1 cellular context compared by ENCODE assay signal in the genomic region with DNA sequence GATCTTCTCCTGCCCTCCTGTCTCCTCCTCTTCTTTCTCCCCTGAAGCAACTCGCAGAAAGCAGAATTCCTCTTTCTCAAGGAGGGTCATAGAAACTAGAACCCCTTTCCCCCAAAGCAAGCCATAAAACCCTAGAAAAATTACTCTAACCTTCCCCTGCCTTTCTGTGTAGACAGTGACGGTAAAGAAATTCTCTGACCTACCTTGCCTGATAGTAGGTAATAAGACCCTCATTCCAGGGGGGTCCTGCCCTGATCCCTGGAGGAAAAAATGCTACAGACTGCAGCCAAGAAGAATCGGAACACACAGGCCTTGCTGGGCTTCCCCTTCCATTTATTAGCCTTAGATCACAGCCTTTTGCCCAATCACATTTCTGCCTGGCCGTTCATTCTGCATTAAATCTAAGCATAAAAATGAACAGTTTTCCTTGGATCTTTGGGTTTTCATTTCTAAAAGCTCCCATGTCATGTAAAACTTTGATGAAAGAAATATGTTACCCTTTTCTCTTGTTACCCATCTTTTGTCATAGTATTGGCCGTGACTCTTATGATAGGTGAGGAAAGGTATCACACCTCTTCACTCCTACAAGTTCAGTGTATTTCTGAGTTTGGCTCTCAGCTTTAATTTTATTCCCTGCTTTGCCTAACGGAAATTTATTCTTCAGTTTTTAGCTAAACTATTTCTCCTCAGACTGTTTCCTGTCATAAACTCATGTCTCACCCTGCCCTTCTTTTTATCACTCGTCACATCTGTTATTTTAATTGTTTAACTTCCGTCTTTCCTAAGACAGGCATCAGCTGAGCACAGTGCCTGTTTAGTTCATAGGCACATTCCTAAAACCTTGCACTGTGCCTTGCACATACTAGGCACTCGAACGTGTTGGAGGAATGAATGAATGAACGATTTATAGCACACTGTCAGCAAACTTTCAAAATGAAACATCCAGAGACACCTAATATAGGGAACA.
TF ChIP-seq lines count a peak whose summit lies in the region.

No MANE protein-coding gene starts in this region.

TF ChIP-seq in GM12878, 131 proteins besides CTCF, POLR2A, EP300 and RAD21 (continued from another document):
- TF ChIP-seq, protein P1, sequence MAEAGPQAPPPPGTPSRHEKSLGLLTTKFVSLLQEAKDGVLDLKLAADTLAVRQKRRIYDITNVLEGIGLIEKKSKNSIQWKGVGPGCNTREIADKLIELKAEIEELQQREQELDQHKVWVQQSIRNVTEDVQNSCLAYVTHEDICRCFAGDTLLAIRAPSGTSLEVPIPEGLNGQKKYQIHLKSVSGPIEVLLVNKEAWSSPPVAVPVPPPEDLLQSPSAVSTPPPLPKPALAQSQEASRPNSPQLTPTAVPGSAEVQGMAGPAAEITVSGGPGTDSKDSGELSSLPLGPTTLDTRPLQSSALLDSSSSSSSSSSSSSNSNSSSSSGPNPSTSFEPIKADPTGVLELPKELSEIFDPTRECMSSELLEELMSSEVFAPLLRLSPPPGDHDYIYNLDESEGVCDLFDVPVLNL (IDR thresholded peaks at IDR 0.05; ENCODE audit: low read depth, low read length), result no peak
- peak; percentile 74 for TF ChIP-seq NFIC (IDR thresholded peaks at IDR 0.05; ENCODE audit: low read depth, low read length)
- TF ChIP-seq PML (IDR thresholded peaks at IDR 0.05; ENCODE audit: low read length), result peak; percentile 91
- no peak for TF ChIP-seq IRF4 (IDR thresholded peaks at IDR 0.05; ENCODE audit: low read depth, low read length)
- TF ChIP-seq, protein P2, sequence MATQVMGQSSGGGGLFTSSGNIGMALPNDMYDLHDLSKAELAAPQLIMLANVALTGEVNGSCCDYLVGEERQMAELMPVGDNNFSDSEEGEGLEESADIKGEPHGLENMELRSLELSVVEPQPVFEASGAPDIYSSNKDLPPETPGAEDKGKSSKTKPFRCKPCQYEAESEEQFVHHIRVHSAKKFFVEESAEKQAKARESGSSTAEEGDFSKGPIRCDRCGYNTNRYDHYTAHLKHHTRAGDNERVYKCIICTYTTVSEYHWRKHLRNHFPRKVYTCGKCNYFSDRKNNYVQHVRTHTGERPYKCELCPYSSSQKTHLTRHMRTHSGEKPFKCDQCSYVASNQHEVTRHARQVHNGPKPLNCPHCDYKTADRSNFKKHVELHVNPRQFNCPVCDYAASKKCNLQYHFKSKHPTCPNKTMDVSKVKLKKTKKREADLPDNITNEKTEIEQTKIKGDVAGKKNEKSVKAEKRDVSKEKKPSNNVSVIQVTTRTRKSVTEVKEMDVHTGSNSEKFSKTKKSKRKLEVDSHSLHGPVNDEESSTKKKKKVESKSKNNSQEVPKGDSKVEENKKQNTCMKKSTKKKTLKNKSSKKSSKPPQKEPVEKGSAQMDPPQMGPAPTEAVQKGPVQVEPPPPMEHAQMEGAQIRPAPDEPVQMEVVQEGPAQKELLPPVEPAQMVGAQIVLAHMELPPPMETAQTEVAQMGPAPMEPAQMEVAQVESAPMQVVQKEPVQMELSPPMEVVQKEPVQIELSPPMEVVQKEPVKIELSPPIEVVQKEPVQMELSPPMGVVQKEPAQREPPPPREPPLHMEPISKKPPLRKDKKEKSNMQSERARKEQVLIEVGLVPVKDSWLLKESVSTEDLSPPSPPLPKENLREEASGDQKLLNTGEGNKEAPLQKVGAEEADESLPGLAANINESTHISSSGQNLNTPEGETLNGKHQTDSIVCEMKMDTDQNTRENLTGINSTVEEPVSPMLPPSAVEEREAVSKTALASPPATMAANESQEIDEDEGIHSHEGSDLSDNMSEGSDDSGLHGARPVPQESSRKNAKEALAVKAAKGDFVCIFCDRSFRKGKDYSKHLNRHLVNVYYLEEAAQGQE (IDR thresholded peaks at IDR 0.05; ENCODE audit: low read depth, low read length), result no peak
- TF ChIP-seq, protein P3, sequence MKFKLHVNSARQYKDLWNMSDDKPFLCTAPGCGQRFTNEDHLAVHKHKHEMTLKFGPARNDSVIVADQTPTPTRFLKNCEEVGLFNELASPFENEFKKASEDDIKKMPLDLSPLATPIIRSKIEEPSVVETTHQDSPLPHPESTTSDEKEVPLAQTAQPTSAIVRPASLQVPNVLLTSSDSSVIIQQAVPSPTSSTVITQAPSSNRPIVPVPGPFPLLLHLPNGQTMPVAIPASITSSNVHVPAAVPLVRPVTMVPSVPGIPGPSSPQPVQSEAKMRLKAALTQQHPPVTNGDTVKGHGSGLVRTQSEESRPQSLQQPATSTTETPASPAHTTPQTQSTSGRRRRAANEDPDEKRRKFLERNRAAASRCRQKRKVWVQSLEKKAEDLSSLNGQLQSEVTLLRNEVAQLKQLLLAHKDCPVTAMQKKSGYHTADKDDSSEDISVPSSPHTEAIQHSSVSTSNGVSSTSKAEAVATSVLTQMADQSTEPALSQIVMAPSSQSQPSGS (IDR thresholded peaks at IDR 0.05; ENCODE audit: low read length), result peak; percentile 58
- TF ChIP-seq, protein P4, sequence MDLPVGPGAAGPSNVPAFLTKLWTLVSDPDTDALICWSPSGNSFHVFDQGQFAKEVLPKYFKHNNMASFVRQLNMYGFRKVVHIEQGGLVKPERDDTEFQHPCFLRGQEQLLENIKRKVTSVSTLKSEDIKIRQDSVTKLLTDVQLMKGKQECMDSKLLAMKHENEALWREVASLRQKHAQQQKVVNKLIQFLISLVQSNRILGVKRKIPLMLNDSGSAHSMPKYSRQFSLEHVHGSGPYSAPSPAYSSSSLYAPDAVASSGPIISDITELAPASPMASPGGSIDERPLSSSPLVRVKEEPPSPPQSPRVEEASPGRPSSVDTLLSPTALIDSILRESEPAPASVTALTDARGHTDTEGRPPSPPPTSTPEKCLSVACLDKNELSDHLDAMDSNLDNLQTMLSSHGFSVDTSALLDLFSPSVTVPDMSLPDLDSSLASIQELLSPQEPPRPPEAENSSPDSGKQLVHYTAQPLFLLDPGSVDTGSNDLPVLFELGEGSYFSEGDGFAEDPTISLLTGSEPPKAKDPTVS (IDR thresholded peaks at IDR 0.05; ENCODE audit: low read depth, low read length), result no peak
- TF ChIP-seq SREBF2 (IDR thresholded peaks at IDR 0.05; ENCODE audit: low read length), result no peak
- no peak for TF ChIP-seq HDAC2 (IDR thresholded peaks at IDR 0.05)
- no peak for TF ChIP-seq SP1 (IDR thresholded peaks at IDR 0.05; ENCODE audit: low read depth, low read length)
- TF ChIP-seq SMAD1 (IDR thresholded peaks at IDR 0.05; ENCODE audit: low read depth, partially characterized antibody), result no peak
- no peak for TF ChIP-seq HDGF (IDR thresholded peaks at IDR 0.05)
- no peak for TF ChIP-seq TCF3 (IDR thresholded peaks at IDR 0.05; ENCODE audit: borderline replicate concordance, insufficient read depth, low read depth, low read length)
- TF ChIP-seq FOXK2 (IDR thresholded peaks at IDR 0.05), result no peak
- TF ChIP-seq, protein P5, sequence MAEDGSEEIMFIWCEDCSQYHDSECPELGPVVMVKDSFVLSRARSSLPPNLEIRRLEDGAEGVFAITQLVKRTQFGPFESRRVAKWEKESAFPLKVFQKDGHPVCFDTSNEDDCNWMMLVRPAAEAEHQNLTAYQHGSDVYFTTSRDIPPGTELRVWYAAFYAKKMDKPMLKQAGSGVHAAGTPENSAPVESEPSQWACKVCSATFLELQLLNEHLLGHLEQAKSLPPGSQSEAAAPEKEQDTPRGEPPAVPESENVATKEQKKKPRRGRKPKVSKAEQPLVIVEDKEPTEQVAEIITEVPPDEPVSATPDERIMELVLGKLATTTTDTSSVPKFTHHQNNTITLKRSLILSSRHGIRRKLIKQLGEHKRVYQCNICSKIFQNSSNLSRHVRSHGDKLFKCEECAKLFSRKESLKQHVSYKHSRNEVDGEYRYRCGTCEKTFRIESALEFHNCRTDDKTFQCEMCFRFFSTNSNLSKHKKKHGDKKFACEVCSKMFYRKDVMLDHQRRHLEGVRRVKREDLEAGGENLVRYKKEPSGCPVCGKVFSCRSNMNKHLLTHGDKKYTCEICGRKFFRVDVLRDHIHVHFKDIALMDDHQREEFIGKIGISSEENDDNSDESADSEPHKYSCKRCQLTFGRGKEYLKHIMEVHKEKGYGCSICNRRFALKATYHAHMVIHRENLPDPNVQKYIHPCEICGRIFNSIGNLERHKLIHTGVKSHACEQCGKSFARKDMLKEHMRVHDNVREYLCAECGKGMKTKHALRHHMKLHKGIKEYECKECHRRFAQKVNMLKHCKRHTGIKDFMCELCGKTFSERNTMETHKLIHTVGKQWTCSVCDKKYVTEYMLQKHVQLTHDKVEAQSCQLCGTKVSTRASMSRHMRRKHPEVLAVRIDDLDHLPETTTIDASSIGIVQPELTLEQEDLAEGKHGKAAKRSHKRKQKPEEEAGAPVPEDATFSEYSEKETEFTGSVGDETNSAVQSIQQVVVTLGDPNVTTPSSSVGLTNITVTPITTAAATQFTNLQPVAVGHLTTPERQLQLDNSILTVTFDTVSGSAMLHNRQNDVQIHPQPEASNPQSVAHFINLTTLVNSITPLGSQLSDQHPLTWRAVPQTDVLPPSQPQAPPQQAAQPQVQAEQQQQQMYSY (CRISPR knock-in tag; IDR thresholded peaks at IDR 0.05), result peak; percentile 39; the same call in 1 of the 2 replicates
- TF ChIP-seq ZBED1 (IDR thresholded peaks at IDR 0.05; ENCODE audit: borderline replicate concordance), result peak; percentile 73
- no peak; the same call in 1 of the 2 replicates for TF ChIP-seq BCL11A (IDR thresholded peaks at IDR 0.05; ENCODE audit: low read depth, low read length)
- TF ChIP-seq, protein P6, sequence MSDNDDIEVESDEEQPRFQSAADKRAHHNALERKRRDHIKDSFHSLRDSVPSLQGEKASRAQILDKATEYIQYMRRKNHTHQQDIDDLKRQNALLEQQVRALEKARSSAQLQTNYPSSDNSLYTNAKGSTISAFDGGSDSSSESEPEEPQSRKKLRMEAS (IDR thresholded peaks at IDR 0.05; ENCODE audit: low read depth, low read length), result no peak
- no peak for TF ChIP-seq ETV6 (conservative IDR thresholded peaks at IDR 0.05 in 1 of 2, IDR thresholded peaks at IDR 0.05 in 1 of 2; ENCODE audit: borderline replicate concordance in 1 of 2, low read depth in 1 of 2)
- no peak for TF ChIP-seq MEF2B (IDR thresholded peaks at IDR 0.05; ENCODE audit: partially characterized antibody, poor library complexity, severe bottlenecking)
